In the genomic region with DNA sequence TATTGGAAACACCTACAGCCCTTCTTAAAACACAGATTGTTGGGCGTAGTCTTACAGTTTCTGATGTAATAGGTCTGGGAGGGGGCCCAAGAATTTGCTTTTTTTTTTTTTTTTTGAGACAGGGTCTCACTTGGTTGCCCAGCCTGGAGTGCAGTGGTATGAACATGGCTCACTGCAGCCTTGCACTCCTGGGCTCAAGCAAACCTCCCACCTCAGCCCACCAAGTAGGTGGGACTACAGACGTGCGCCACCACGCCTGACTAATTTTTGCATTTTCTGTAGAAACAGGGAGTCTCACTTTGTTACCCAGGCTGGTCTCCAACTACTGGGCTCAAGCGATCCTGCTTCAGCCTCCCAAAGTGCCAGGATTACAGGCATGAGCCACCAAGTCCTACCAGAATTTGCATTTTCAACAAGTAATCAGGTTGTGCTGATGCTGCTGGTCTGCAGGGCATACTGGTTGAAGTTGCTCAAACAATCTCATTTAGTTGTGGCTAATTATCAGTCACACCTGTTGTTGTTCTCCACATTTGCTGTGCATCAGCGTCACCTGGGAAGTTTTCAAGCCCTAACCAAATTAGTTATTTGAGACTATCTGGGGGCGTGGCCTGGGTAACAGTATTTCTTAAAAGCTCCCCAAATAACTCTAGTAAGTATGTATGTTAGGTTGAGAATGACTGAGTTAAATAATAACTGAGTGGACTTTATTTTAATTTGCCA, we compare ENCODE assay signal across 23 cellular contexts. TPM values are rescaled to one million over a fixed set of nuclear protein-coding genes. Genes with fewer than 3 reads are reported as not detected.
A peak's percentile ranks its signal among the peaks of the same experiment; 100 is the strongest.
DNase-seq lines count a peak whose midpoint lies in the region; ATAC-seq, FAIRE-seq and TF ChIP-seq lines count a peak whose summit lies in the region.
"Had no signal": no experiment of that assay in that cellular context is flagged by ENCODE, and none has a peak within 500 bp of the region (broad histone marks: within the 10 kb centered on the region; RNA-seq: fewer than 3 reads in every experiment).

No MANE protein-coding gene starts in this region.

- H3K9me3 ChIP-seq in MM.1S (replicated peaks; ENCODE audit: insufficient read depth, low read length): no peaks in the 10 kb centered on the region
- H3K9me3 ChIP-seq in testis: no peaks in the 10 kb centered on the region
- H3K9me3 ChIP-seq: stomach, upper lobe of right lung had no signal

- H3K4me1 ChIP-seq in MM.1S (ENCODE audit: low read length) (peaks cover 70% of the 10 kb centered on the region), testis (no peaks in the 10 kb centered on the region)
- H3K4me1 ChIP-seq: parathyroid adenoma, upper lobe of right lung had no signal

- TF ChIP-seq CTCF in MM.1S (IDR thresholded peaks at IDR 0.05; ENCODE audit: low read length): no peak
- TF ChIP-seq CTCF in testis (IDR thresholded peaks at IDR 0.05): no peak

- no peak for DNase-seq in GM12892 (ENCODE audit: insufficient read length)
- peak; percentile 89 for DNase-seq in MM.1S
- peak; percentile 49 for DNase-seq in germinal center (ENCODE audit: low spot score)
- DNase-seq in NCI-H2107 (lab: John Stamatoyannopoulos, UW): no peak
- DNase-seq in testis: no peak
- DNase-seq in GM19240 (ENCODE audit: insufficient read length, low spot score): no peak
- DNase-seq: ACHN; activated naive CD4-positive, alpha-beta T cell treated with Interleukin-2 at 50 U/mL for 16 hours; aorta; effector memory CD4-positive, alpha-beta T cell; naive thymus-derived CD4-positive, alpha-beta T cell; NCI-H1417 treated with DMSO at 0.1 percent for 48 hours; NCI-H2171; stimulated activated CD4-positive, alpha-beta T cell treated with anti-CD3 and anti-CD28 coated beads, Interleukin-1b, Interleukin-23, amount 100 ng/mL, for 48 hours; stomach; SW 1271; upper lobe of right lung had no signal

- H3K27ac ChIP-seq in MM.1S (ENCODE audit: low read length) (peak overlapping the region; percentile 88; the same call in 1 of the 2 replicates), testis (no peak overlapping the region)
- H3K27ac ChIP-seq: parathyroid adenoma, stomach, upper lobe of right lung had no signal

- H3K4me3 ChIP-seq in MM.1S (ENCODE audit: low read length) (no peak overlapping the region), testis (no peak overlapping the region)
- H3K4me3 ChIP-seq: lung, stomach, upper lobe of right lung had no signal

- peaks cover 30% of the 10 kb centered on the region for H3K79me2 ChIP-seq in MM.1S (ENCODE audit: low read length)
- H3K79me2 ChIP-seq: parathyroid adenoma had no signal

- no peak overlapping the region for H2AFZ ChIP-seq in MM.1S (ENCODE audit: low read length)
- H2AFZ ChIP-seq: parathyroid adenoma had no signal

- WGBS in testis, 2 donors: 79 to 85% methylated on average over 7 of the region's 7 CpGs

- intact Hi-C loops in testis (cut with DNase I; ENCODE audit: low total_unique reads): no loop called here

- peak overlapping the region; percentile 40 for H3K4me2 ChIP-seq in MM.1S (ENCODE audit: low read depth, low read length)

- H3K9me2 ChIP-seq in MM.1S (replicated peaks; ENCODE audit: insufficient read depth, low read length): no peaks in the 10 kb centered on the region

- FAIRE-seq in GM12892 (lab: Jason Lieb, UNC): peak; percentile 91
- FAIRE-seq: H1, islet of Langerhans had no signal

- no peaks in the 10 kb centered on the region for H3K27me3 ChIP-seq in MM.1S (replicated peaks; ENCODE audit: insufficient read depth, low read length)
- H3K27me3 ChIP-seq in testis: no peaks in the 10 kb centered on the region
- H3K27me3 ChIP-seq: stomach, upper lobe of right lung had no signal

- H3F3A ChIP-seq in MM.1S (ENCODE audit: insufficient read depth, low read length): peaks cover 44% of the 10 kb centered on the region

- H3K36me3 ChIP-seq in MM.1S (replicated peaks; ENCODE audit: insufficient read depth, low read length): no peaks in the 10 kb centered on the region
- H3K36me3 ChIP-seq in testis (ENCODE audit: low read depth, missing control alignments): no peaks in the 10 kb centered on the region
- H3K36me3 ChIP-seq: stomach, upper lobe of right lung had no signal

- TF ChIP-seq POLR2A in GM12892 (IDR thresholded peaks at IDR 0.05; ENCODE audit: low read depth, low read length): no peak
- TF ChIP-seq POLR2A in testis (IDR thresholded peaks at IDR 0.05): no peak

- no peaks in the 10 kb centered on the region for H4K20me1 ChIP-seq in MM.1S (ENCODE audit: insufficient read depth, low read length)

- H3K9ac ChIP-seq in MM.1S (ENCODE audit: low read length): peak overlapping the region; percentile 18; the same call in 1 of the 2 replicates
- H3K9ac ChIP-seq: parathyroid adenoma had no signal

- ATAC-seq in GM21786 (IDR thresholded peaks at IDR 0.05; ENCODE audit: unreplicated experiment) (peak; percentile 31), HG03342 (IDR thresholded peaks at IDR 0.05; ENCODE audit: unreplicated experiment) (no peak)
- ATAC-seq: naive thymus-derived CD4-positive, alpha-beta T cell; upper lobe of right lung had no signal

RNA-seq across cellular contexts. Expression of a gene that starts 13.9 kb away (rescaled TPM):
- 22.3 TPM for polyA plus RNA-seq in GM12892 (2012; ENCODE audit: missing spikeins)
- under 1 TPM; 0.56 to 0.63 TPM for total RNA-seq in testis
- 0.57 TPM for polyA plus RNA-seq in testis (ENCODE audit: insufficient read depth, low read depth, low replicate concordance)

Comparison
In these comparisons a context has a peak if more than half of its experiments do, and no peak if none do; other contexts are left out.
1. DNase-seq: peak in MM.1S (single experiment) and germinal center (single experiment); none in GM12892 (single experiment), NCI-H2107 (single experiment), testis (single experiment) and GM19240 (single experiment).